ENCODE assay signal across 9 cellular contexts in the genomic region with DNA sequence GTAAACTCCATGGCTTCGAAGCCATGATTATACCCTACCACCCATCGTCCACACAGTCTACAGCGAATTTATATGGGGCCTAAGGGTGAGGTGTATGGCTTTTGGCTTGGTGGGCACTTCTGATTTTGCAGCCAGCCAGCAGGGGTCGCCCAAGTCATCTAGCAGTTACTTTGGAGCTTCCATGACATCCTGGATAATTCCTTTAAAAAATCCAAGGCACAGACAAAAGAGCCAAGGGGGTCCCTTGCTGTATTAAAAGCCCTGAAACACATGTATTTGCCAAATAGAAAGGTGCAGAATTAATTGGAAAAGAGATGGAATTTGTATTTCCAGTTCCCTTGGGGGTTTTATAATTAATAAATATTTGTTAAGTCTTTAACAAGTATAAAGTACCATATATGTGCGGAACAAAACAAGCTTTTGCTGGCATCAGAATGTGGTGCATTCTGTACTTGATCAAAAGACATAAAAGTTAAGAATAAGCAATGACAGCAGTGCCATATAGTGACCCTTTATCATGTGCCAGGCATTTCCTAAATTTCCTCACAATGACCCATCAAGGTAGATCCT.
A peak's percentile ranks its signal among the peaks of the same experiment; 100 is the strongest.
DNase-seq lines count a peak whose midpoint lies in the region; ATAC-seq and TF ChIP-seq lines count a peak whose summit lies in the region.
"Had no signal": no experiment of that assay in that cellular context is flagged by ENCODE, and none has a peak within 500 bp of the region (broad histone marks: within the 10 kb centered on the region; RNA-seq: fewer than 3 reads in every experiment).

No MANE protein-coding gene starts in this region.

- no peaks in the 10 kb centered on the region for H3K9me3 ChIP-seq in ovary

- no peak for TF ChIP-seq EP300 in ovary (IDR thresholded peaks at IDR 0.05)

- DNase-seq in NCI-H345 (lab: John Stamatoyannopoulos, UW) = peak; percentile 25
- no peak for DNase-seq in NCI-H345 treated with DMSO at 0.1 percent for 48 hours (lab: John Stamatoyannopoulos, UW; ENCODE audit: unreplicated experiment)
- DNase-seq in NCI-H146 (lab: John Stamatoyannopoulos, UW) = peak; percentile 73
- DNase-seq in activated CD4-positive, alpha-beta memory T cell treated with anti-CD3 and anti-CD28 coated beads, Interleukin-2, amount 10 ng/mL, durations not matched to agents 7 days and 5 days = peak; percentile 28
- DNase-seq in foreskin fibroblast = peak; percentile 40 to 82
- DNase-seq in ovary = peak; percentile 56 to 84 (median 79)
- DNase-seq in GM19240 (ENCODE audit: insufficient read length, low spot score) = no peak

- CTCF ChIA-PET in activated CD4-positive, alpha-beta memory T cell treated with anti-CD3 and anti-CD28 coated beads, Interleukin-2, amount 10 ng/mL, durations not matched to agents 7 days and 5 days (lab: Charles Lee) = interaction anchor here (0.6 to 2.2 kb wide), 6 partner anchors 14 to 541 kb away, joined by 3 to 18 read pairs (median 4); no protein-coding TSS in a partner anchor

- H3K4me3 Mint-ChIP-seq in activated CD4-positive, alpha-beta memory T cell treated with anti-CD3 and anti-CD28 coated beads, Interleukin-2, amount 10 ng/mL, durations not matched to agents 7 days and 5 days = no peak overlapping the region
- H3K4me3 Mint-ChIP-seq: CD8-positive, alpha-beta memory T cell had no signal

- H3K4me1 ChIP-seq in ovary (ENCODE audit: insufficient read depth) = no peaks in the 10 kb centered on the region

- no peak for TF ChIP-seq POLR2A in ovary (IDR thresholded peaks at IDR 0.05)

- no peak for ATAC-seq in HG03565 (IDR thresholded peaks at IDR 0.05; ENCODE audit: unreplicated experiment)

- H3K36me3 ChIP-seq in ovary = no peaks in the 10 kb centered on the region

- no peaks in the 10 kb centered on the region for H3K9me3 Mint-ChIP-seq in activated CD4-positive, alpha-beta memory T cell treated with anti-CD3 and anti-CD28 coated beads, Interleukin-2, amount 10 ng/mL, durations not matched to agents 7 days and 5 days
- H3K9me3 Mint-ChIP-seq: CD8-positive, alpha-beta memory T cell had no signal

- H3K27ac Mint-ChIP-seq in activated CD4-positive, alpha-beta memory T cell treated with anti-CD3 and anti-CD28 coated beads, Interleukin-2, amount 10 ng/mL, durations not matched to agents 7 days and 5 days = no peak overlapping the region

- peak; percentile 91 for TF ChIP-seq CTCF in foreskin fibroblast (IDR thresholded peaks at IDR 0.05; ENCODE audit: low read depth, low read length)
- peak; percentile 66 to 77 (median 73) for TF ChIP-seq CTCF in ovary (IDR thresholded peaks at IDR 0.05)

- intact Hi-C loops in ovary (cut with DNase I) = loop anchor here in 2 of 4 donors (2.0 to 5.0 kb wide), 3 partner anchors 390 to 545 kb away; no protein-coding TSS in a partner anchor

- no peak overlapping the region for H3K27ac ChIP-seq in ovary

- no peaks in the 10 kb centered on the region for H3K4me1 Mint-ChIP-seq in activated CD4-positive, alpha-beta memory T cell treated with anti-CD3 and anti-CD28 coated beads, Interleukin-2, amount 10 ng/mL, durations not matched to agents 7 days and 5 days
- H3K4me1 Mint-ChIP-seq: CD8-positive, alpha-beta memory T cell had no signal

- H3K4me3 ChIP-seq in foreskin fibroblast (ENCODE audit: low read depth in 1 of 2, low read length in 2 of 2) (no peak overlapping the region), ovary (no peak overlapping the region)

- H3K27me3 Mint-ChIP-seq in activated CD4-positive, alpha-beta memory T cell treated with anti-CD3 and anti-CD28 coated beads, Interleukin-2, amount 10 ng/mL, durations not matched to agents 7 days and 5 days = peaks cover 17% of the 10 kb centered on the region

- 54 to 61% (median 54%) methylated on average over 5 of the region's 5 CpGs for WGBS in ovary, 3 donors

- H3K36me3 Mint-ChIP-seq in activated CD4-positive, alpha-beta memory T cell treated with anti-CD3 and anti-CD28 coated beads, Interleukin-2, amount 10 ng/mL, durations not matched to agents 7 days and 5 days (ENCODE audit: low read depth) = no peaks in the 10 kb centered on the region

- no peaks in the 10 kb centered on the region for H3K27me3 ChIP-seq in ovary

- POLR2A ChIA-PET in activated CD4-positive, alpha-beta memory T cell treated with anti-CD3 and anti-CD28 coated beads, Interleukin-2, amount 10 ng/mL, durations not matched to agents 7 days and 5 days (lab: Charles Lee) = no interaction called here

Comparison
In these comparisons a context has a peak if more than half of its experiments do, and no peak if none do; other contexts are left out.
1. DNase-seq: peak in NCI-H345 (single experiment), NCI-H146 (single experiment), activated CD4-positive, alpha-beta memory T cell treated with anti-CD3 and anti-CD28 coated beads, Interleukin-2, amount 10 ng/mL, durations not matched to agents 7 days and 5 days (single experiment), foreskin fibroblast (2 of 2) and ovary (5 of 5); none in NCI-H345 treated with DMSO at 0.1 percent for 48 hours (single experiment) and GM19240 (single experiment).